Comparison of ENCODE assay signal across 9 cellular contexts in the genomic region with DNA sequence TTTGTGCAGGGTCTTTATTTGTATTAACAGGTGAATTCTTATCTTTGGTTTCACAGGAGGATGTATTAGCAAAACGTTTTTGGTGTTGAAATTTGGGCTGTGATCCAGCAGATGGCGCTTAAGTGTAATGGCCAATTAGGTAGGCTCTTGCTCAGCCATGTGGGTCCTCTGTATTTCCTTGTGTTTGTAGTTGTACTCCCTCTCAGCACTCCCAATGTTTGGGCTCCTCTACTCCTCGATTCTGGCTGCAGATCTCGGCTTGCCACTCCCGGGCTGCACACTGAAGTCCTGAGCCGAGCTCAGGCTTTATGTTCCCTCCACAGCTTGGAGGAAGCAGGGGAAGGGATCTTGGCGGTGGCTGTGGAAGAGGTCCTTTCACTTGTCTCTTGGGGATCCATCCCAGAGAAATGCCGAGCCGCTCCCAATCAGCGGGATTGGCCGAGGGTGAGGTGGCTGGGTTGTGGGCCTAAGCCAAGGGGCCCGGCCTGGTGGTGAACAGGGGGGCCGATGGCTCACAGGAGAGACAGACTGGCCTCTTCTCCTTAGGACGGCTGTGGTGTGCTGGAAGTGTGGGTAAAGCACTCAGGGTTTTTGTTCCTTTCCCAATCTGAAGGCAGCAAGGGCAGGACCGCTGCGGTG.
A peak's percentile ranks its signal among the peaks of the same experiment; 100 is the strongest.
DNase-seq lines count a peak whose midpoint lies in the region; ATAC-seq and TF ChIP-seq lines count a peak whose summit lies in the region.
"Had no signal": no experiment of that assay in that cellular context is flagged by ENCODE, and none has a peak within 500 bp of the region (broad histone marks: within the 10 kb centered on the region; RNA-seq: fewer than 3 reads in every experiment).

No MANE protein-coding gene starts in this region.

- no peaks in the 10 kb centered on the region for H3K9me3 ChIP-seq in RWPE2 (ENCODE audit: severe bottlenecking)

- no peak overlapping the region for H3K4me3 ChIP-seq in RWPE2 (ENCODE audit: severe bottlenecking)
- H3K4me3 ChIP-seq: skin epidermis had no signal

- H3K27ac ChIP-seq in RWPE2 (ENCODE audit: poor library complexity, severe bottlenecking), result no peak overlapping the region

- ATAC-seq in GM18519 (IDR thresholded peaks at IDR 0.05; ENCODE audit: low FRiP score, unreplicated experiment) (peak; percentile 80), RWPE2 (ENCODE audit: low read depth) (no peak), HG02840 (IDR thresholded peaks at IDR 0.05; ENCODE audit: low FRiP score, unreplicated experiment) (no peak)

- DNase-seq in Caki2 (ENCODE audit: low read depth) (peak; percentile 13), HuH-7 (ENCODE audit: low spot score) (peak; percentile 22), RWPE2 (ENCODE audit: low spot score) (no peak), fibroblast of peridontal ligament (ENCODE audit: extremely low read depth) (peak; percentile 56), T-helper 9 cell (no peak)
- peak; percentile 7 to 29 for DNase-seq in stimulated activated CD4-positive, alpha-beta T cell treated with anti-CD3 and anti-CD28 coated beads, Interleukin-2, amount 100 ng/mL, for 48 hours

- H3K36me3 ChIP-seq in RWPE2 (ENCODE audit: low read depth), result no peaks in the 10 kb centered on the region

- no peaks in the 10 kb centered on the region for H3K27me3 ChIP-seq in RWPE2 (ENCODE audit: insufficient read depth, poor library complexity, severe bottlenecking)

- in situ Hi-C loops in Caki2 (cut with HindIII; ENCODE audit: low pct_unique_long_range_greater_than_20kb, low sequenced_read_pairs), result no loop called here

- TF ChIP-seq CTCF in RWPE2 (IDR thresholded peaks at IDR 0.05; ENCODE audit: poor library complexity, severe bottlenecking), result peak; percentile 49

- H3K4me1 ChIP-seq in RWPE2 (ENCODE audit: insufficient read depth, poor library complexity, severe bottlenecking), result no peaks in the 10 kb centered on the region

Comparison
In these comparisons a context has a peak if more than half of its experiments do, and no peak if none do; other contexts are left out.
1. DNase-seq: peak in Caki2 (single experiment), HuH-7 (single experiment), fibroblast of peridontal ligament (single experiment) and stimulated activated CD4-positive, alpha-beta T cell treated with anti-CD3 and anti-CD28 coated beads, Interleukin-2, amount 100 ng/mL, for 48 hours (2 of 2); none in RWPE2 (single experiment) and T-helper 9 cell (single experiment).